In genomic region chr5:179906795-179907569, GRCh38 we compare ENCODE assay signal across 8 cellular contexts. TPM values are rescaled to one million over a fixed set of nuclear protein-coding genes. Genes with fewer than 3 reads are reported as not detected.
DNase-seq lines count a peak whose midpoint lies in the region; ATAC-seq and TF ChIP-seq lines count a peak whose summit lies in the region.

No MANE protein-coding gene starts in this region.

- no peaks in the 10 kb centered on the region for H3K9me3 Mint-ChIP-seq in activated naive CD4-positive, alpha-beta T cell treated with anti-CD3 and anti-CD28 coated beads, Interleukin-2, amount 10 ng/mL, durations not matched to agents 7 days and 5 days

- CTCF ChIA-PET in activated naive CD4-positive, alpha-beta T cell treated with anti-CD3 and anti-CD28 coated beads, Interleukin-2, amount 10 ng/mL, durations not matched to agents 7 days and 5 days (lab: Charles Lee): interaction anchor here (2.2 to 4.1 kb wide), 2 partner anchors 106 to 184 kb away, joined by 8 to 36 read pairs; no protein-coding TSS in a partner anchor

- peak overlapping the region; percentile 22 for H2AFZ ChIP-seq in MM.1S (ENCODE audit: low read length)

- peak; percentile 5 to 10 for DNase-seq in AML-193 (lab: John Stamatoyannopoulos, UW)
- peak; percentile 10 for DNase-seq in MM.1S
- DNase-seq in activated naive CD4-positive, alpha-beta T cell treated with anti-CD3 and anti-CD28 coated beads, Interleukin-2, amount 10 ng/mL, durations not matched to agents 7 days and 5 days: peak; percentile 41
- DNase-seq in left cardiac atrium: peak; percentile 39
- DNase-seq in psoas muscle: peak; percentile 34 to 74

- ATAC-seq in GM21447 (IDR thresholded peaks at IDR 0.05; ENCODE audit: unreplicated experiment): peak; percentile 21
- peak in 1 of 2 donors; percentile 19 for ATAC-seq in left cardiac atrium
- ATAC-seq in psoas muscle: peak; percentile 11 to 67 (median 42)
- ATAC-seq in GM19463 (IDR thresholded peaks at IDR 0.05; ENCODE audit: unreplicated experiment): no peak
- ATAC-seq in HG03159 (IDR thresholded peaks at IDR 0.05; ENCODE audit: unreplicated experiment): no peak

- peak overlapping the region; percentile 69 for H3K27ac Mint-ChIP-seq in activated naive CD4-positive, alpha-beta T cell treated with anti-CD3 and anti-CD28 coated beads, Interleukin-2, amount 10 ng/mL, durations not matched to agents 7 days and 5 days

- H3K4me1 Mint-ChIP-seq in activated naive CD4-positive, alpha-beta T cell treated with anti-CD3 and anti-CD28 coated beads, Interleukin-2, amount 10 ng/mL, durations not matched to agents 7 days and 5 days: peaks cover 19% of the 10 kb centered on the region

- peaks cover 11% of the 10 kb centered on the region for H3K36me3 Mint-ChIP-seq in activated naive CD4-positive, alpha-beta T cell treated with anti-CD3 and anti-CD28 coated beads, Interleukin-2, amount 10 ng/mL, durations not matched to agents 7 days and 5 days

- peak overlapping the region; percentile 89 for H3K4me3 Mint-ChIP-seq in activated naive CD4-positive, alpha-beta T cell treated with anti-CD3 and anti-CD28 coated beads, Interleukin-2, amount 10 ng/mL, durations not matched to agents 7 days and 5 days

- no peak overlapping the region for H3K27ac ChIP-seq in MM.1S (ENCODE audit: low read length)
- peak overlapping the region; percentile 56 for H3K27ac ChIP-seq in psoas muscle

- no peaks in the 10 kb centered on the region for H4K20me1 ChIP-seq in MM.1S (ENCODE audit: insufficient read depth, low read length)

- TF ChIP-seq CTCF in MM.1S (IDR thresholded peaks at IDR 0.05; ENCODE audit: low read length): no peak
- no peak for TF ChIP-seq CTCF in psoas muscle (IDR thresholded peaks at IDR 0.05)

- peaks cover 3% of the 10 kb centered on the region for H3K27me3 Mint-ChIP-seq in activated naive CD4-positive, alpha-beta T cell treated with anti-CD3 and anti-CD28 coated beads, Interleukin-2, amount 10 ng/mL, durations not matched to agents 7 days and 5 days

- intact Hi-C loops in left cardiac atrium (cut with DNase I) (loop anchor here in 1 of 2 donors (5.0 kb wide), 2 partner anchors 105 to 165 kb away; partner anchors contain the start of gene RNF130), psoas muscle (cut with DNase I) (loop anchor here (5.0 to 10.0 kb wide), 6 partner anchors 35 to 165 kb away; partner anchors contain the start of genes MGAT4B (in 1 of the 2) and RNF130 (in 1 of the 2))

- H3K27me3 ChIP-seq in MM.1S (replicated peaks; ENCODE audit: insufficient read depth, low read length): no peaks in the 10 kb centered on the region
- H3K27me3 ChIP-seq in psoas muscle (ENCODE audit: insufficient read depth in 3 of 3, low read length in 2 of 3): no peaks in the 10 kb centered on the region

- H3K4me3 ChIP-seq in MM.1S (ENCODE audit: low read length) (peak overlapping the region; percentile 64), psoas muscle (peak overlapping the region; percentile 73)

- peaks cover 15% of the 10 kb centered on the region for H3K79me2 ChIP-seq in MM.1S (ENCODE audit: low read length)

- H3K9ac ChIP-seq in MM.1S (ENCODE audit: low read length): peak overlapping the region; percentile 52; the same call in 1 of the 2 replicates

- H3K4me2 ChIP-seq in MM.1S (ENCODE audit: low read depth, low read length): peak overlapping the region; percentile 92

- H3F3A ChIP-seq in MM.1S (ENCODE audit: insufficient read depth, low read length): no peaks in the 10 kb centered on the region

- H3K9me3 ChIP-seq in MM.1S (replicated peaks; ENCODE audit: insufficient read depth, low read length) (no peaks in the 10 kb centered on the region), psoas muscle (no peaks in the 10 kb centered on the region)

- H3K9me2 ChIP-seq in MM.1S (replicated peaks; ENCODE audit: insufficient read depth, low read length): no peaks in the 10 kb centered on the region

- 5 to 11% (median 9%) methylated on average over 30 to 53 of the region's 54 CpGs for WGBS in psoas muscle, 3 donors

- H3K36me3 ChIP-seq in MM.1S (replicated peaks; ENCODE audit: insufficient read depth, low read length) (no peaks in the 10 kb centered on the region; the same call in 1 of the 2 replicates), psoas muscle (ENCODE audit: insufficient read depth in 1 of 2, low read depth in 1 of 2) (peaks cover 0 to 37% of the 10 kb centered on the region in 2 donors)

- peaks cover 4% of the 10 kb centered on the region; the same call in 1 of the 2 replicates for H3K4me1 ChIP-seq in MM.1S (ENCODE audit: low read length)
- peaks cover 16% of the 10 kb centered on the region for H3K4me1 ChIP-seq in psoas muscle

RNA-seq across cellular contexts. Expression of gene TBC1D9B, which starts 0.7 kb away (rescaled TPM):
- 10 to 100 TPM; 43.5 to 53.5 TPM for total RNA-seq in left cardiac atrium
- 10 to 100 TPM; 40.0 to 50.2 (median 41.9) TPM for total RNA-seq in psoas muscle
- 10 to 100 TPM; 30.1 to 47.7 (median 37.0) TPM for polyA plus RNA-seq in psoas muscle

RNA-seq across cellular contexts. Expression of gene MRNIP, which starts 48.4 kb away (rescaled TPM):
- total RNA-seq in left cardiac atrium (10 to 100 TPM; 11.1 to 12.7 TPM), psoas muscle (1 to 10 TPM; 2.1 to 7.9 (median 5.1) TPM)
- polyA plus RNA-seq in psoas muscle: 10 to 100 TPM; 20.4 to 30.4 (median 25.0) TPM

Comparison
In these comparisons a context has a peak if more than half of its experiments do, and no peak if none do; other contexts are left out.
1. ATAC-seq: peak in GM21447 (single experiment) and psoas muscle (4 of 4); none in GM19463 (single experiment) and HG03159 (single experiment).
2. Peak in every context shown above with its lines, with median percentiles within 50 percentile points of each other: DNase-seq.